7 cellular contexts compared by ENCODE assay signal in the genomic region with DNA sequence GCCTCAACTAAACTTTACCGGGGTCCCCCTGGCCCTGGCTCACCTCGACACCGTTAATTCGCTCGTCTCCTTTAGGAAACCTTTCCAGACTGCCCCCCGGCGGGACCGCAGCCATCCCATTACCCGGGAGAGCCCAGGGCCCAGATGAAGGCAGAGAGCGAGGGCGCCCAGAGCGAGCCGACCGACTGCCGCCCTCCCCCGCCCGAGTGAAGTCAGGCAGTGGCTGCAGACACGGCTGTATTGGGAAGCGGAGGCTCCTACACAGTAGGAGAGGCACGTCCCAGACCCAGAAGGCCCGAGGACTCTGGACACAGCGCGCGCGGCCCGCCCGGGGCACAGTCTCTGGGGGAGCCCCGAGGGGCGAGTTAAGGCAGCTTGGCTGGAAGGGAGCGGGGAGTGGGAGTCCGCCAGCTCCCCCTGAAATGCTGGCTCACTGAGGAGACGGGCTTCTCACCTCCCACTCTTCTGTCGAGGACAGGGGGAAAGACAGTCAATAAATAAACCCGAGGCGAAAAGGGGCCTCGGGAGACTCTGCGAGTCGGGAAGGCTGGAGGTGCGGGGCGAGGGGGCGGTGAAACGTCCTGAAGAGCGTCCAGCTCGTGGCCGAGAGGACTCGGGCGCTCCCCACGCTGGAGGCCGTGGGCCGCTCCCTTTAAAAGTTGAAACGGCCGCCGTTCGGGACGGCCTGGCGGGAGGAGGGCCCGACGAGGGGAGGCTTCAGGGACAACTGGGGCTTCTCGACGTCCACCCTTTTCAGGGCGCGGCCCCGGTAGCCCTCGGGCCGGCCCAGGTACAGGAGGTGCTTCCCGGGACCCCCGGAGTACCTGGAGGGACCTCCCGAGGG. TPM values are rescaled to one million over a fixed set of nuclear protein-coding genes. Genes with fewer than 3 reads are reported as not detected.
A peak's percentile ranks its signal among the peaks of the same experiment; 100 is the strongest.
DNase-seq lines count a peak whose midpoint lies in the region; ATAC-seq, FAIRE-seq and TF ChIP-seq lines count a peak whose summit lies in the region.

No MANE protein-coding gene starts in this region.

- H3K36me3 ChIP-seq in HUES6 (ENCODE audit: control insufficient read depth, insufficient read depth, low read length) (peaks cover 26% of the 10 kb centered on the region), brain microvascular endothelial cell (replicated peaks) (no peaks in the 10 kb centered on the region), kidney epithelial cell (ENCODE audit: control insufficient read depth, insufficient read depth, low read length) (no peaks in the 10 kb centered on the region)

- no peaks in the 10 kb centered on the region for H3K9me3 ChIP-seq in HUES6 (ENCODE audit: control insufficient read depth, insufficient read depth, low read depth, low read length)

- TF ChIP-seq CTCF in brain microvascular endothelial cell (IDR thresholded peaks at IDR 0.05; ENCODE audit: low read depth, low read length, missing control alignments) (no peak), kidney epithelial cell (IDR thresholded peaks at IDR 0.05; ENCODE audit: insufficient read depth, low read length, poor library complexity, severe bottlenecking) (no peak)

- H3K27me3 ChIP-seq in HUES6 (ENCODE audit: control insufficient read depth, insufficient read depth, low read length), result peaks cover 18% of the 10 kb centered on the region; the same call in 1 of the 2 replicates
- no peaks in the 10 kb centered on the region for H3K27me3 ChIP-seq in brain microvascular endothelial cell (replicated peaks)
- H3K27me3 ChIP-seq in kidney epithelial cell (ENCODE audit: control insufficient read depth, insufficient read depth, low read length), result peaks cover 14% of the 10 kb centered on the region

- FAIRE-seq in urothelium cell line (lab: Jason Lieb, UNC), result no peak

- H3K4me3 Mint-ChIP-seq in stimulated activated naive B cell treated with anti-CD40 and anti-IgM and Interleukin-4, amounts not matched to agents 10 μg/mL and 1 μg/mL and 100 μg/mL, for 72 hours, result peak overlapping the region; percentile 79 to 81

- H3K27me3 Mint-ChIP-seq in stimulated activated naive B cell treated with anti-CD40 and anti-IgM and Interleukin-4, amounts not matched to agents 10 μg/mL and 1 μg/mL and 100 μg/mL, for 72 hours, result no peaks in the 10 kb centered on the region

- no peaks in the 10 kb centered on the region for H3K36me3 Mint-ChIP-seq in stimulated activated naive B cell treated with anti-CD40 and anti-IgM and Interleukin-4, amounts not matched to agents 10 μg/mL and 1 μg/mL and 100 μg/mL, for 72 hours

- peak overlapping the region; percentile 1 for H3K9ac ChIP-seq in HUES6 (ENCODE audit: low read length)

- peak overlapping the region; percentile 52 for H3K4me3 ChIP-seq in HUES6 (ENCODE audit: low read depth, low read length)
- peak overlapping the region; percentile 48 for H3K4me3 ChIP-seq in brain microvascular endothelial cell (ENCODE audit: low read depth, low read length)
- H3K4me3 ChIP-seq in kidney epithelial cell (ENCODE audit: low read depth, low read length), result peak overlapping the region; percentile 5

- H3K27ac Mint-ChIP-seq in stimulated activated naive B cell treated with anti-CD40 and anti-IgM and Interleukin-4, amounts not matched to agents 10 μg/mL and 1 μg/mL and 100 μg/mL, for 72 hours, result peak overlapping the region; percentile 91

- peaks cover 16% of the 10 kb centered on the region; the same call in 1 of the 2 replicates for H3K4me1 ChIP-seq in HUES6 (ENCODE audit: control insufficient read depth, insufficient read depth, low read length)

- ATAC-seq in stimulated activated naive B cell treated with anti-CD40 and anti-IgM and Interleukin-4, amounts not matched to agents 10 μg/mL and 1 μg/mL and 100 μg/mL, for 72 hours (replicated peaks), result no peak
- ATAC-seq in GM19467 (IDR thresholded peaks at IDR 0.05; ENCODE audit: unreplicated experiment) (no peak), HG02678 (IDR thresholded peaks at IDR 0.05; ENCODE audit: unreplicated experiment) (no peak)

- no peak overlapping the region; the same call in 1 of the 2 replicates for H3K27ac ChIP-seq in HUES6 (ENCODE audit: low read depth, low read length)
- no peak overlapping the region for H3K27ac ChIP-seq in brain microvascular endothelial cell

- H3K9me3 Mint-ChIP-seq in stimulated activated naive B cell treated with anti-CD40 and anti-IgM and Interleukin-4, amounts not matched to agents 10 μg/mL and 1 μg/mL and 100 μg/mL, for 72 hours, result peaks cover 0 to 2% of the 10 kb centered on the region in 2 donors

- peaks cover 3 to 7% of the 10 kb centered on the region in 2 donors for H3K4me1 Mint-ChIP-seq in stimulated activated naive B cell treated with anti-CD40 and anti-IgM and Interleukin-4, amounts not matched to agents 10 μg/mL and 1 μg/mL and 100 μg/mL, for 72 hours

- in situ Hi-C loops in brain microvascular endothelial cell (cut with HindIII; ENCODE audit: low pct_ligation_motif_present, low sequenced_read_pairs), result no loop called here

- DNase-seq in brain microvascular endothelial cell (no peak), kidney epithelial cell (ENCODE audit: low read depth) (no peak), urothelium cell line (ENCODE audit: low spot score) (no peak)
- DNase-seq in stimulated activated naive B cell treated with anti-CD40 and anti-IgM and Interleukin-4, amounts not matched to agents 10 μg/mL and 1 μg/mL and 100 μg/mL, for 72 hours, result no peak

RNA-seq across cellular contexts. Expression of a gene that starts 14.4 kb away (rescaled TPM):
- 6.9 and 9.9 TPM in 2 replicates for total RNA-seq in kidney epithelial cell

RNA-seq across cellular contexts. Expression of a gene that starts 24.4 kb away (rescaled TPM):
- total RNA-seq in kidney epithelial cell, result not detected in 2 replicates

RNA-seq across cellular contexts. Expression of a gene that starts 33.6 kb away (rescaled TPM):
- 8.1 and 9.7 TPM in 2 replicates for total RNA-seq in kidney epithelial cell

RNA-seq across cellular contexts. Expression of a gene that starts 33.9 kb away (rescaled TPM):
- 52.6 and 60.1 TPM in 2 replicates for total RNA-seq in kidney epithelial cell

RNA-seq across cellular contexts. Expression of a gene that starts 43.7 kb away (rescaled TPM):
- not detected in 2 replicates for total RNA-seq in kidney epithelial cell
